In the genomic region with DNA sequence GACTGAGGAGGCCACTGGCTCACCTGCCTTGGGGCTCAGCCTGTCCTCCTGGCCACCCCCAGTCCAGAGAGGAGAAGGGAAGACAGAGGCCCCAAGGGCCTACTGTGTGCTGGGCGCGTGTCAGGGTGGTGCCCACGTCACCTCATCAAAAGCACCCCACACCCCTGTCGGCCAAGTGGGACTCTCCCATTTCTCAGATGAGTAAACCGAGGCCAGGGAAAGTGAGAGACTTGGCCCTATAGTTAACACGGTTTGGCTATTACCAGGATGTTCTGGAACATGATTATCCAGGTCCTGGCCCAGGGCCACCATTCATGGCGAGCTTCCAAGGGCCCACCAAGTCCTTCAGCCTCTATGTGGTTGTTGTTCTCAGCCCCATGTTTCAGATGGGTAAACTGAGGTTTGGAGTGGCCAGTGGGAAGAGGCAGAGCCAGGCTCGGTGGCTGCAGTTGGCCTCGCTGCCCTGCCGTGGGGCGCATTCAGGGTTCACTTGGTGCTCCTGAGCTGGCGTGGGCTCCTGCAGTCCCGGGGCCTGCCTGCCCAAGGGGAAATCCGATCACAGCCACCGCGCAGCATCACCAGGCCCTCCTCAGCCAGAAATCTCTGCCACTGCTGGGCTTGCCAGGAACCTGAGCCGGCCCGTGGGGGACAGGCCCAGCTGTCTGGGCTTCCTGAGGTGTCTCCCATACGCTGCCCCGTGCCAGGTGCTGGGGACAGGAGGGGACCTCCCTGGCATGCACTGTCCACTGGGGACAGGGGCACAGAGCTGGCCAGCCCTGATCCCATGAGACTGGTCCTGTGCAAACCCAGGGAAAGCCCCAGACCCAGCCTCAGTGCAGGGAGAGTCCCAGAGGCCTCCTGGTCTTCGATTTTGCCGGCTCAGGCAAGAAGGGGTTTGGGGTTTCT, we compare ENCODE assay signal across 12 cellular contexts. TPM values are rescaled to one million over a fixed set of nuclear protein-coding genes. Genes with fewer than 3 reads are reported as not detected.
DNase-seq lines count a peak whose midpoint lies in the region; ATAC-seq and TF ChIP-seq lines count a peak whose summit lies in the region.
"Had no signal": no experiment of that assay in that cellular context is flagged by ENCODE, and none has a peak within 500 bp of the region (broad histone marks: within the 10 kb centered on the region; RNA-seq: fewer than 3 reads in every experiment).

No MANE protein-coding gene starts in this region.

- intact Hi-C loops in CD14-positive monocyte (cut with micrococcal nuclease): no loop called here

- peaks cover 5% of the 10 kb centered on the region for H3K4me1 ChIP-seq in CD8-positive, alpha-beta memory T cell (ENCODE audit: insufficient read depth, low read length)

- peak overlapping the region; percentile 36 for H3K4me3 ChIP-seq in GM12864 (ENCODE audit: low read depth, low read length)
- no peak overlapping the region for H3K4me3 ChIP-seq in CD8-positive, alpha-beta memory T cell (ENCODE audit: low read length)
- H3K4me3 ChIP-seq: heart right ventricle had no signal

- H3K27ac Mint-ChIP-seq in activated T-helper 17 cell treated with anti-CD3 and anti-CD28 coated beads, Interleukin-2, amount 50 U/mL, for 72 hours: no peak overlapping the region
- no peak overlapping the region for H3K27ac Mint-ChIP-seq in CD14-positive monocyte
- no peak overlapping the region for H3K27ac Mint-ChIP-seq in CD8-positive, alpha-beta memory T cell

- no peaks in the 10 kb centered on the region for H3K27me3 ChIP-seq in CD8-positive, alpha-beta memory T cell (ENCODE audit: insufficient read depth, low read length, poor library complexity, severe bottlenecking)
- H3K27me3 ChIP-seq: heart right ventricle had no signal

- H3K27ac ChIP-seq in CD8-positive, alpha-beta memory T cell (ENCODE audit: low read depth, low read length): no peak overlapping the region
- H3K27ac ChIP-seq: heart right ventricle had no signal

- TF ChIP-seq CTCF in GM12864 (IDR thresholded peaks at IDR 0.05; ENCODE audit: low read depth, low read length, missing control alignments): no peak
- TF ChIP-seq CTCF in CD14-positive monocyte (IDR thresholded peaks at IDR 0.05): no peak

- DNase-seq in GM12864 (ENCODE audit: low read depth) (no peak), glomerular visceral epithelial cell (ENCODE audit: extremely low spot score) (no peak), EL (no peak), CD14-positive monocyte (ENCODE audit: low spot score) (no peak)
- DNase-seq in CD8-positive, alpha-beta memory T cell: no peak
- DNase-seq: activated T-cell treated with anti-CD3 and anti-CD28 coated beads, Interleukin-2, amount 50 U/mL, for 48 hours; C1 segment of cervical spinal cord; heart right ventricle; stimulated activated CD4-positive, alpha-beta T cell treated with anti-CD3 and anti-CD28 coated beads, Interleukin-15, amount 100 ng/mL, for 24 hours had no signal

- H3K27me3 Mint-ChIP-seq in activated T-helper 17 cell treated with anti-CD3 and anti-CD28 coated beads, Interleukin-2, amount 50 U/mL, for 72 hours: no peaks in the 10 kb centered on the region
- peaks cover 2 to 4% (median 3%) of the 10 kb centered on the region in 3 donors for H3K27me3 Mint-ChIP-seq in CD14-positive monocyte (ENCODE audit: low read depth in 3 of 3)
- peaks cover 0 to 1% of the 10 kb centered on the region in 2 donors for H3K27me3 Mint-ChIP-seq in CD8-positive, alpha-beta memory T cell

- no peaks in the 10 kb centered on the region for H3K9me3 Mint-ChIP-seq in activated T-helper 17 cell treated with anti-CD3 and anti-CD28 coated beads, Interleukin-2, amount 50 U/mL, for 72 hours
- H3K9me3 Mint-ChIP-seq in CD14-positive monocyte: peaks cover 0 to 9% (median 0%) of the 10 kb centered on the region in 7 donors
- no peaks in the 10 kb centered on the region for H3K9me3 Mint-ChIP-seq in CD8-positive, alpha-beta memory T cell

- H3K4me3 Mint-ChIP-seq in activated T-helper 17 cell treated with anti-CD3 and anti-CD28 coated beads, Interleukin-2, amount 50 U/mL, for 72 hours: no peak overlapping the region
- no peak overlapping the region for H3K4me3 Mint-ChIP-seq in CD14-positive monocyte
- no peak overlapping the region for H3K4me3 Mint-ChIP-seq in CD8-positive, alpha-beta memory T cell

- no peaks in the 10 kb centered on the region for H3K9me3 ChIP-seq in CD8-positive, alpha-beta memory T cell (ENCODE audit: low read length)
- H3K9me3 ChIP-seq: heart right ventricle had no signal

- H3K4me1 Mint-ChIP-seq in activated T-helper 17 cell treated with anti-CD3 and anti-CD28 coated beads, Interleukin-2, amount 50 U/mL, for 72 hours: peaks cover 10% of the 10 kb centered on the region
- H3K4me1 Mint-ChIP-seq in CD14-positive monocyte: peaks cover 14% of the 10 kb centered on the region
- peaks cover 5 to 7% (median 7%) of the 10 kb centered on the region in 3 donors for H3K4me1 Mint-ChIP-seq in CD8-positive, alpha-beta memory T cell

- CTCF ChIA-PET in CD8-positive, alpha-beta memory T cell (lab: Charles Lee): interaction anchor here (1.7 kb wide), 1 partner anchor 8 kb away, joined by 5 read pairs; no protein-coding TSS in a partner anchor

- no peaks in the 10 kb centered on the region for H3K36me3 Mint-ChIP-seq in activated T-helper 17 cell treated with anti-CD3 and anti-CD28 coated beads, Interleukin-2, amount 50 U/mL, for 72 hours (ENCODE audit: low read depth)
- no peaks in the 10 kb centered on the region for H3K36me3 Mint-ChIP-seq in CD14-positive monocyte
- no peaks in the 10 kb centered on the region for H3K36me3 Mint-ChIP-seq in CD8-positive, alpha-beta memory T cell

- H3K36me3 ChIP-seq in CD8-positive, alpha-beta memory T cell (ENCODE audit: insufficient read depth, low read length): no peaks in the 10 kb centered on the region
- H3K36me3 ChIP-seq: heart right ventricle had no signal

- ATAC-seq in GM19395 (IDR thresholded peaks at IDR 0.05; ENCODE audit: unreplicated experiment) (peak; percentile 39), HG02973 (IDR thresholded peaks at IDR 0.05; ENCODE audit: unreplicated experiment) (peak; percentile 51)
- ATAC-seq in activated T-helper 17 cell treated with anti-CD3 and anti-CD28 coated beads, Interleukin-2, amount 50 U/mL, for 72 hours (replicated peaks): peak; percentile 24

- POLR2A ChIA-PET in CD8-positive, alpha-beta memory T cell (lab: Charles Lee): no interaction called here

RNA-seq across cellular contexts. Expression of gene ACTB, which starts 10.9 kb away (rescaled TPM):
- over 10,000 TPM in 1 of 2 donors, 1,000 to 10,000 TPM in 1; 7,579 to 12,358 TPM for total RNA-seq in activated T-helper 17 cell treated with anti-CD3 and anti-CD28 coated beads, Interleukin-2, amount 50 U/mL, for 72 hours
- polyA plus RNA-seq in CD14-positive monocyte: over 10,000 TPM; 20,280 to 23,749 TPM
- 1,000 to 10,000 TPM; 7,281 to 7,320 TPM for total RNA-seq in CD8-positive, alpha-beta memory T cell
- polyA plus RNA-seq in CD8-positive, alpha-beta memory T cell: 15,398 TPM

RNA-seq across cellular contexts. Expression of gene FBXL18, which starts 27.7 kb away (rescaled TPM):
- total RNA-seq in activated T-helper 17 cell treated with anti-CD3 and anti-CD28 coated beads, Interleukin-2, amount 50 U/mL, for 72 hours: 10 to 100 TPM in 1 of 2 donors, 1 to 10 TPM in 1; 6.6 to 13.2 TPM
- polyA plus RNA-seq in CD14-positive monocyte: under 1 TPM; 0.11 to 0.75 TPM
- total RNA-seq in CD8-positive, alpha-beta memory T cell: 10 to 100 TPM; 16.3 to 16.9 TPM
- polyA plus RNA-seq in CD8-positive, alpha-beta memory T cell: 3.0 TPM

RNA-seq across cellular contexts. Expression of gene FSCN1, which starts 51.3 kb away (rescaled TPM):
- total RNA-seq in activated T-helper 17 cell treated with anti-CD3 and anti-CD28 coated beads, Interleukin-2, amount 50 U/mL, for 72 hours: 10 to 100 TPM in 1 of 2 donors, 1 to 10 TPM in 1; 9.4 to 30.2 TPM
- 1 to 10 TPM; 2.0 to 2.5 TPM for polyA plus RNA-seq in CD14-positive monocyte
- 1 to 10 TPM; 4.8 to 5.7 TPM for total RNA-seq in CD8-positive, alpha-beta memory T cell
- polyA plus RNA-seq in CD8-positive, alpha-beta memory T cell: 0.37 TPM
